Comparison of ENCODE assay signal across 24 cellular contexts in the genomic region with DNA sequence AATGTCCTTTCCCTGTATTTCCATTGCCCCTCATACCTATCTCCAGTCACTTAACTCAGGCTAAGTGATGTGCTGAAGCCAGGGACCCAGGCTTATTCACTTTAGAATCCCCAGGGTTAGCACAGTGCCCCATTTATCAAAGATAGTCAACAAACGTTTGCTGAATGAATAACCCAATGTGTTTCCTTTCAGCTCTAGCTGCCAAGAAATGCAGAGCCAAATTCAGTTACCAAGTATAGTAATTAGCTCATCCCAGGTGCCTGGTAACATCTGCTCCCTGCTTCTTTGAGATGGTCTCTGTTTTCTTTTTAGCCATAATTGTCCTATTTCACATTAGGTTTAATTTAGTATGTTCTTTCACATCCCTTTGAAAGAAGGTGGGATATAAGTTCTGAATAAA.
DNase-seq lines count a peak whose midpoint lies in the region; ATAC-seq, FAIRE-seq and TF ChIP-seq lines count a peak whose summit lies in the region.
"Had no signal": no experiment of that assay in that cellular context is flagged by ENCODE, and none has a peak within 500 bp of the region (broad histone marks: within the 10 kb centered on the region; RNA-seq: fewer than 3 reads in every experiment).

No MANE protein-coding gene starts in this region.

- H3K36me3 Mint-ChIP-seq in astrocyte (ENCODE audit: low read depth, unreplicated experiment), result no peaks in the 10 kb centered on the region
- peaks cover 17% of the 10 kb centered on the region for H3K36me3 Mint-ChIP-seq in nephron progenitor cell (ENCODE audit: low read depth)
- H3K36me3 Mint-ChIP-seq: stimulated activated naive B cell treated with anti-CD40 and anti-IgM and Interleukin-4, amounts not matched to agents 10 μg/mL and 1 μg/mL and 100 μg/mL, for 72 hours had no signal

- no peaks in the 10 kb centered on the region for H3K79me2 ChIP-seq in astrocyte (ENCODE audit: insufficient read depth, low read length)

- H2BK15ac ChIP-seq in IMR-90 (ENCODE audit: low read depth, low read length), result 0 out of 3 replicates have a peak overlapping the region, but pooled peaks have one; percentile 11

- H3K4me3 ChIP-seq in IMR-90 (ENCODE audit: insufficient read depth, low read depth, low read length) (no peak overlapping the region), astrocyte (ENCODE audit: insufficient read depth, low read depth, low read length) (no peak overlapping the region), H7 (ENCODE audit: insufficient read depth, low read depth, low read length) (no peak overlapping the region)
- H3K4me3 ChIP-seq: prostate gland, SK-N-MC, skin epidermis, thoracic aorta had no signal

- ATAC-seq in IMR-90 (ENCODE audit: low read depth) (no peak), HG03045 (IDR thresholded peaks at IDR 0.05; ENCODE audit: unreplicated experiment) (no peak)
- ATAC-seq: activated CD8-positive, alpha-beta memory T cell treated with anti-CD3 and anti-CD28 coated beads, Interleukin-2, amount 10 ng/mL, durations not matched to agents 7 days and 5 days; activated naive CD4-positive, alpha-beta T cell treated with anti-CD3 and anti-CD28 coated beads, Interleukin-2, amount 50 U/mL, for 72 hours; foreskin keratinocyte; stimulated activated naive B cell treated with anti-CD40 and anti-IgM and Interleukin-4, amounts not matched to agents 10 μg/mL and 1 μg/mL and 100 μg/mL, for 72 hours had no signal

- H3K9me3 Mint-ChIP-seq in astrocyte (ENCODE audit: unreplicated experiment) (peaks cover 2% of the 10 kb centered on the region), nephron progenitor cell (peaks cover 19% of the 10 kb centered on the region)

- H3K9ac ChIP-seq in IMR-90 (ENCODE audit: low read depth, low read length), result no peak overlapping the region
- no peak overlapping the region for H3K9ac ChIP-seq in astrocyte (ENCODE audit: low read length)

- TF ChIP-seq POLR2A in IMR-90 (IDR thresholded peaks at IDR 0.05; ENCODE audit: low read depth, low read length), result no peak

- H2BK20ac ChIP-seq in IMR-90 (ENCODE audit: low read depth, low read length), result peak overlapping the region; percentile 20; the same call in 1 of the 2 replicates

- peak overlapping the region; percentile 22 for H4K5ac ChIP-seq in IMR-90 (ENCODE audit: low read depth, low read length)

- TF ChIP-seq CTCF in IMR-90 (conservative IDR thresholded peaks at IDR 0.05; ENCODE audit: low read depth, low read length) (no peak), astrocyte (IDR thresholded peaks at IDR 0.05; ENCODE audit: insufficient read depth, low read depth, low read length) (no peak), nephron progenitor cell (IDR thresholded peaks at IDR 0.05) (no peak)

- H3K4me3 Mint-ChIP-seq in astrocyte (ENCODE audit: unreplicated experiment), result no peak overlapping the region
- H3K4me3 Mint-ChIP-seq in nephron progenitor cell, result no peak overlapping the region
- H3K4me3 Mint-ChIP-seq: activated CD4-positive, alpha-beta T cell treated with anti-CD3 and anti-CD28 coated beads, Interleukin-2, amount 10 ng/mL, durations not matched to agents 7 days and 5 days; activated CD8-positive, alpha-beta memory T cell treated with anti-CD3 and anti-CD28 coated beads, Interleukin-2, amount 10 ng/mL, durations not matched to agents 7 days and 5 days; activated T-helper 1 cell treated with anti-CD3 and anti-CD28 coated beads, Interleukin-12 subunit alpha, Interleukin-12 subunit beta, Interleukin-2, Interleukin-4 antibody, amounts not matched to agents 30 ng/mL and 10 ng/mL and 1 ng/mL, durations not matched to agents 14 hours and 24 hours and 36 hours; CD4-positive, alpha-beta T cell; central memory CD8-positive, alpha-beta T cell; neural crest cell; stimulated activated naive B cell treated with anti-CD40 and anti-IgM and Interleukin-4, amounts not matched to agents 10 μg/mL and 1 μg/mL and 100 μg/mL, for 72 hours had no signal

- TF ChIP-seq RAD21 in IMR-90 (IDR thresholded peaks at IDR 0.05; ENCODE audit: low read length), result no peak

- H3K18ac ChIP-seq in IMR-90 (ENCODE audit: low read depth, low read length), result 0 out of 2 replicates have a peak overlapping the region, but pooled peaks have one; percentile 24

- H3K9me1 ChIP-seq in IMR-90 (ENCODE audit: insufficient read depth, low read length), result no peaks in the 10 kb centered on the region

- H3K27ac ChIP-seq in IMR-90 (ENCODE audit: insufficient read depth, low read length), result no peak overlapping the region
- H3K27ac ChIP-seq in astrocyte (ENCODE audit: low read depth, low read length), result no peak overlapping the region
- H3K27ac ChIP-seq: foreskin keratinocyte, prostate gland, SK-N-MC, thoracic aorta, WERI-Rb-1 had no signal

- dilution Hi-C loops in IMR-90 (cut with HindIII; ENCODE audit: low sequenced_read_pairs, unreplicated experiment), result no loop called here

- DNase-seq in IMR-90 (no peak), NCI-H2081 treated with DMSO at 0.1 percent for 48 hours (lab: John Stamatoyannopoulos, UW) (peak; percentile 51), astrocyte (ENCODE audit: low read depth) (peak; percentile 30), nephron progenitor cell (no peak), NCI-H187 (lab: John Stamatoyannopoulos, UW) (no peak), H7 (no peak)
- DNase-seq: activated CD4-positive, alpha-beta T cell treated with anti-CD3 and anti-CD28 coated beads, Interleukin-2, amount 10 ng/mL, durations not matched to agents 7 days and 5 days; activated CD8-positive, alpha-beta memory T cell treated with anti-CD3 and anti-CD28 coated beads, Interleukin-2, amount 10 ng/mL, durations not matched to agents 7 days and 5 days; aorta; CD4-positive, alpha-beta T cell; effector CD8-positive, alpha-beta T cell; foreskin keratinocyte; MV-4-11; stimulated activated naive B cell treated with anti-CD40 and anti-IgM and Interleukin-4, amounts not matched to agents 10 μg/mL and 1 μg/mL and 100 μg/mL, for 72 hours; WERI-Rb-1 had no signal

- no peak overlapping the region for H2AFZ ChIP-seq in IMR-90 (replicated peaks; ENCODE audit: low read length, poor library complexity)
- H2AFZ ChIP-seq in astrocyte (ENCODE audit: low read depth, low read length), result no peak overlapping the region

- H3K4me2 ChIP-seq in IMR-90 (ENCODE audit: low read depth, low read length), result no peak overlapping the region
- no peak overlapping the region for H3K4me2 ChIP-seq in astrocyte (ENCODE audit: low read length)

- FAIRE-seq in astrocyte (lab: Jason Lieb, UNC), result no peak

- H3K14ac ChIP-seq in IMR-90 (replicated peaks; ENCODE audit: low read depth, low read length), result peak overlapping the region; percentile 45; the same call in 1 of the 2 replicates

- H3K27ac Mint-ChIP-seq in astrocyte (ENCODE audit: unreplicated experiment) (no peak overlapping the region), nephron progenitor cell (peak overlapping the region; percentile 34)
- H3K27ac Mint-ChIP-seq: activated CD4-positive, alpha-beta T cell treated with anti-CD3 and anti-CD28 coated beads, Interleukin-2, amount 10 ng/mL, durations not matched to agents 7 days and 5 days; activated CD8-positive, alpha-beta memory T cell treated with anti-CD3 and anti-CD28 coated beads, Interleukin-2, amount 10 ng/mL, durations not matched to agents 7 days and 5 days; activated naive CD4-positive, alpha-beta T cell treated with anti-CD3 and anti-CD28 coated beads, Interleukin-2, amount 50 U/mL, for 72 hours; activated T-helper 1 cell treated with anti-CD3 and anti-CD28 coated beads, Interleukin-12 subunit alpha, Interleukin-12 subunit beta, Interleukin-2, Interleukin-4 antibody, amounts not matched to agents 30 ng/mL and 10 ng/mL and 1 ng/mL, durations not matched to agents 14 hours and 24 hours and 36 hours; CD4-positive, alpha-beta T cell; stimulated activated naive B cell treated with anti-CD40 and anti-IgM and Interleukin-4, amounts not matched to agents 10 μg/mL and 1 μg/mL and 100 μg/mL, for 72 hours had no signal

- no peak overlapping the region for H3K56ac ChIP-seq in IMR-90 (ENCODE audit: extremely low read depth, insufficient read depth, low read length)

- no peaks in the 10 kb centered on the region for H3K27me3 ChIP-seq in IMR-90 (ENCODE audit: control insufficient read depth, insufficient read depth, low read length)
- H3K27me3 ChIP-seq in astrocyte (ENCODE audit: insufficient read depth, low read length), result no peaks in the 10 kb centered on the region
- no peaks in the 10 kb centered on the region for H3K27me3 ChIP-seq in H7 (ENCODE audit: control insufficient read depth, insufficient read depth, low read length)
- H3K27me3 ChIP-seq: foreskin keratinocyte had no signal

- CTCF ChIA-PET in IMR-90 (lab: Yijun Ruan, JAX), result no interaction called here

- BruUV-seq in IMR-90 (replicated peaks; lab: Mats Ljungman, UMichigan), result no TSS peak

- peak overlapping the region; percentile 33; the same call in 1 of the 2 replicates for H2AK5ac ChIP-seq in IMR-90 (ENCODE audit: low read depth, low read length)

- H3K9me3 ChIP-seq in IMR-90 (ENCODE audit: control insufficient read depth, insufficient read depth, low read length), result peaks cover 5% of the 10 kb centered on the region; the same call in 1 of the 2 replicates
- no peaks in the 10 kb centered on the region for H3K9me3 ChIP-seq in astrocyte (ENCODE audit: insufficient read depth, low read depth, low read length)
- H3K9me3 ChIP-seq: prostate gland, thoracic aorta had no signal

- H3K4me1 Mint-ChIP-seq in astrocyte (ENCODE audit: low read depth, unreplicated experiment), result no peaks in the 10 kb centered on the region
- H3K4me1 Mint-ChIP-seq in nephron progenitor cell, result peaks cover 21% of the 10 kb centered on the region
- H3K4me1 Mint-ChIP-seq: activated CD4-positive, alpha-beta T cell treated with anti-CD3 and anti-CD28 coated beads, Interleukin-2, amount 10 ng/mL, durations not matched to agents 7 days and 5 days; activated CD8-positive, alpha-beta memory T cell treated with anti-CD3 and anti-CD28 coated beads, Interleukin-2, amount 10 ng/mL, durations not matched to agents 7 days and 5 days; central memory CD8-positive, alpha-beta T cell had no signal

- no peak overlapping the region for H4K91ac ChIP-seq in IMR-90 (ENCODE audit: insufficient read depth, low read depth, low read length)

- H3K27me3 Mint-ChIP-seq in astrocyte (ENCODE audit: low read depth, unreplicated experiment) (no peaks in the 10 kb centered on the region), nephron progenitor cell (ENCODE audit: low read depth, poor library complexity) (no peaks in the 10 kb centered on the region)
- H3K27me3 Mint-ChIP-seq: activated CD8-positive, alpha-beta memory T cell treated with anti-CD3 and anti-CD28 coated beads, Interleukin-2, amount 10 ng/mL, durations not matched to agents 7 days and 5 days; CD4-positive, alpha-beta T cell; central memory CD8-positive, alpha-beta T cell had no signal

- no peaks in the 10 kb centered on the region; the same call in 1 of the 2 replicates for H3K4me1 ChIP-seq in IMR-90 (ENCODE audit: control insufficient read depth, insufficient read depth, low read length)
- H3K4me1 ChIP-seq in astrocyte (ENCODE audit: insufficient read depth, low read length), result no peaks in the 10 kb centered on the region
- H3K4me1 ChIP-seq: foreskin keratinocyte, prostate gland had no signal

- WGBS in IMR-90 (ENCODE audit: extremely low coverage in 2 of 2, insufficient read length in 1 of 2), 2 experiments, result no CpG with 5 or more reads among the region's 1 CpG

- peak overlapping the region; percentile 22; the same call in 1 of the 2 replicates for H3K4ac ChIP-seq in IMR-90 (ENCODE audit: low read depth, low read length)

- peak overlapping the region; percentile 61; the same call in 1 of the 2 replicates for H2BK120ac ChIP-seq in IMR-90 (ENCODE audit: low read depth, low read length)

- in situ Hi-C loops in IMR-90 (cut with MboI; ENCODE audit: low sequenced_read_pairs), result no loop called here

- H3K36me3 ChIP-seq in IMR-90 (ENCODE audit: control insufficient read depth, insufficient read depth, low read length) (no peaks in the 10 kb centered on the region), astrocyte (ENCODE audit: insufficient read depth, low read length) (no peaks in the 10 kb centered on the region), H7 (replicated peaks; ENCODE audit: control insufficient read depth, insufficient read depth, low read length) (no peaks in the 10 kb centered on the region)
- H3K36me3 ChIP-seq: prostate gland, thoracic aorta, WERI-Rb-1 had no signal

- H3K79me1 ChIP-seq in IMR-90 (ENCODE audit: low read depth in 1 of 2, low read length in 2 of 2), result no peaks in the 10 kb centered on the region

- intact Hi-C loops in IMR-90 (cut with micrococcal nuclease), result no loop called here

- no peak overlapping the region for H3K23ac ChIP-seq in IMR-90 (ENCODE audit: low read depth, low read length)

- H4K20me1 ChIP-seq in IMR-90 (ENCODE audit: insufficient read depth, low read length) (no peaks in the 10 kb centered on the region), astrocyte (ENCODE audit: insufficient read depth, low read length) (no peaks in the 10 kb centered on the region)

- H4K8ac ChIP-seq in IMR-90 (ENCODE audit: low read depth in 2 of 2, low read length in 2 of 2), result no peak overlapping the region

- H2AK9ac ChIP-seq in IMR-90 (replicated peaks; ENCODE audit: low read depth, low read length, poor library complexity), result no peak overlapping the region

- POLR2A ChIA-PET in IMR-90 (lab: Charles Lee; ENCODE audit: unreplicated experiment), result no interaction called here

- no peak overlapping the region for H2BK5ac ChIP-seq in IMR-90 (ENCODE audit: low read depth, low read length, poor library complexity, severe bottlenecking)

Comparison
In these comparisons a context has a peak if more than half of its experiments do, and no peak if none do; other contexts are left out.
1. DNase-seq: peak in NCI-H2081 treated with DMSO at 0.1 percent for 48 hours (single experiment) and astrocyte (single experiment); none in IMR-90 (single experiment), nephron progenitor cell (single experiment), NCI-H187 (0 of 2) and H7 (single experiment).